Comparison of ENCODE assay signal across 10 cellular contexts in genomic region chr6:96923400-96923799, GRCh38. TPM values are rescaled to one million over a fixed set of nuclear protein-coding genes. Genes with fewer than 3 reads are reported as not detected.
A peak's percentile ranks its signal among the peaks of the same experiment; 100 is the strongest.
DNase-seq lines count a peak whose midpoint lies in the region; ATAC-seq and TF ChIP-seq lines count a peak whose summit lies in the region.
"Had no signal": no experiment of that assay in that cellular context is flagged by ENCODE, and none has a peak within 500 bp of the region (broad histone marks: within the 10 kb centered on the region; RNA-seq: fewer than 3 reads in every experiment).

No MANE protein-coding gene starts in this region.

- no peaks in the 10 kb centered on the region for H3K36me3 ChIP-seq in GM23338 (ENCODE audit: insufficient read depth)
- H3K36me3 ChIP-seq in SU-DHL-6 (ENCODE audit: low read length): 0 out of 2 replicates have a peak, but pooled peaks cover 2% of the 10 kb centered on the region
- no peaks in the 10 kb centered on the region for H3K36me3 ChIP-seq in iPS-15b (ENCODE audit: control insufficient read depth, insufficient read depth, low read length)
- no peaks in the 10 kb centered on the region for H3K36me3 ChIP-seq in skeletal muscle tissue (ENCODE audit: control insufficient read depth in 3 of 3, insufficient read depth in 3 of 3, low read length in 3 of 3)
- H3K36me3 ChIP-seq: HAP-1 had no signal

- peaks cover 11% of the 10 kb centered on the region for H3K27me3 Mint-ChIP-seq in GM23338 (ENCODE audit: insufficient read depth, low read depth, poor library complexity)

- H2AFZ ChIP-seq in GM23338: peak overlapping the region; percentile 99
- H2AFZ ChIP-seq in SU-DHL-6 (ENCODE audit: low read depth, low read length, severe bottlenecking): peak overlapping the region; percentile 94

- H3K27me3 ChIP-seq in GM23338 (ENCODE audit: insufficient read depth) (no peaks in the 10 kb centered on the region), SU-DHL-6 (ENCODE audit: low read length) (no peaks in the 10 kb centered on the region), iPS-15b (ENCODE audit: control insufficient read depth, insufficient read depth, low read length) (peaks cover 7% of the 10 kb centered on the region), skeletal muscle tissue (ENCODE audit: control insufficient read depth in 3 of 3, insufficient read depth in 3 of 3, low read length in 3 of 3) (no peaks in the 10 kb centered on the region)

- no peaks in the 10 kb centered on the region; the same call in 1 of the 2 replicates for H3F3A ChIP-seq in GM23338 (replicated peaks; ENCODE audit: low read depth)
- peaks cover 10% of the 10 kb centered on the region for H3F3A ChIP-seq in SU-DHL-6 (ENCODE audit: insufficient read depth)

- H3K9ac ChIP-seq in SU-DHL-6 (ENCODE audit: low read length): peak overlapping the region; percentile 73
- H3K9ac ChIP-seq in iPS-15b (ENCODE audit: low read depth, low read length): no peak overlapping the region
- peak overlapping the region in 1 of 3 donors; percentile 51 for H3K9ac ChIP-seq in skeletal muscle tissue (ENCODE audit: low read depth in 1 of 3, low read length in 3 of 3)

- no peaks in the 10 kb centered on the region for H3K9me3 ChIP-seq in SU-DHL-6 (ENCODE audit: insufficient read depth, low read length)
- H3K9me3 ChIP-seq in iPS-15b (ENCODE audit: control insufficient read depth, insufficient read depth, low read length): no peaks in the 10 kb centered on the region
- H3K9me3 ChIP-seq in skeletal muscle tissue (ENCODE audit: control insufficient read depth in 3 of 3, low read length in 3 of 3): no peaks in the 10 kb centered on the region
- H3K9me3 ChIP-seq: HAP-1 had no signal

- ATAC-seq in GM23338 (no peak), HG02840 (IDR thresholded peaks at IDR 0.05; ENCODE audit: low FRiP score, unreplicated experiment) (no peak)

- no peaks in the 10 kb centered on the region for H3K9me2 ChIP-seq in GM23338 (ENCODE audit: insufficient read depth)
- no peaks in the 10 kb centered on the region for H3K9me2 ChIP-seq in SU-DHL-6 (replicated peaks; ENCODE audit: insufficient read depth, low read length)

- H3K4me1 ChIP-seq in GM23338 (ENCODE audit: insufficient read depth) (peaks cover 8% of the 10 kb centered on the region), iPS-15b (ENCODE audit: control insufficient read depth, insufficient read depth, low read length) (peaks cover 3% of the 10 kb centered on the region), skeletal muscle tissue (ENCODE audit: control insufficient read depth in 3 of 3, insufficient read depth in 3 of 3, low read length in 3 of 3) (peaks cover 4 to 5% (median 5%) of the 10 kb centered on the region in 3 donors)

- no peak for DNase-seq in GM23338 (ENCODE audit: low spot score)
- DNase-seq in GM03348 (ENCODE audit: low spot score): no peak
- DNase-seq in H4 (ENCODE audit: low spot score): no peak
- DNase-seq: IMR-90 had no signal

- no peaks in the 10 kb centered on the region for H3K36me3 Mint-ChIP-seq in GM23338 (ENCODE audit: low read depth)

- no peaks in the 10 kb centered on the region for H3K79me2 ChIP-seq in GM23338 (replicated peaks; ENCODE audit: insufficient read depth)
- H3K79me2 ChIP-seq in SU-DHL-6 (ENCODE audit: insufficient read depth, low read length): no peaks in the 10 kb centered on the region

- H3K4me3 Mint-ChIP-seq in GM23338: peak overlapping the region; percentile 94

- H3K4me3 ChIP-seq in GM23338 (peak overlapping the region; percentile 92), SU-DHL-6 (ENCODE audit: insufficient read depth, low read length, poor library complexity, severe bottlenecking) (no peak overlapping the region), iPS-15b (ENCODE audit: low read depth, low read length) (peak overlapping the region; percentile 75), skeletal muscle tissue (ENCODE audit: low read length in 3 of 3) (peak overlapping the region in 1 of 3 donors; percentile 98)

- H3K4me2 ChIP-seq in GM23338 (peak overlapping the region; percentile 92), SU-DHL-6 (ENCODE audit: low read depth, low read length, poor library complexity, severe bottlenecking) (peak overlapping the region; percentile 83)

- no peaks in the 10 kb centered on the region for H4K20me1 ChIP-seq in GM23338 (replicated peaks; ENCODE audit: insufficient read depth)
- H4K20me1 ChIP-seq in SU-DHL-6 (ENCODE audit: low read depth, low read length): no peaks in the 10 kb centered on the region

- no peaks in the 10 kb centered on the region for H3K9me3 Mint-ChIP-seq in GM23338

- TF ChIP-seq CTCF in GM23338 (conservative IDR thresholded peaks at IDR 0.05; ENCODE audit: low read depth in 2 of 2): no peak
- no peak for TF ChIP-seq CTCF in SU-DHL-6 (IDR thresholded peaks at IDR 0.05; ENCODE audit: insufficient read depth, low read length, poor library complexity, severe bottlenecking)

- H3K4me1 Mint-ChIP-seq in GM23338: peaks cover 14% of the 10 kb centered on the region

- peak overlapping the region; percentile 86; the same call in 1 of the 2 replicates for H3K27ac ChIP-seq in GM23338 (ENCODE audit: low read depth)
- peak overlapping the region; percentile 72; the same call in 1 of the 2 replicates for H3K27ac ChIP-seq in SU-DHL-6 (ENCODE audit: low read depth, low read length)
- peak overlapping the region; percentile 72 for H3K27ac ChIP-seq in skeletal muscle tissue (ENCODE audit: low read depth, low read length)

- peak overlapping the region; percentile 88; the same call in 1 of the 2 replicates for H3K27ac Mint-ChIP-seq in GM23338

TF ChIP-seq in GM23338, 12 proteins besides CTCF, POLR2A, EP300 and RAD21 (continues in another document):
- TF ChIP-seq CREB1 (CRISPR knock-in tag; IDR thresholded peaks at IDR 0.05; ENCODE audit: low read depth) (no peak), JUNB (IDR thresholded peaks at IDR 0.05; ENCODE audit: unreplicated experiment) (no peak), NANOG (IDR thresholded peaks at IDR 0.05; ENCODE audit: borderline replicate concordance) (no peak), ZNF114 (CRISPR knock-in tag; IDR thresholded peaks at IDR 0.05) (no peak), EZH2phosphoT487 (IDR thresholded peaks at IDR 0.05; ENCODE audit: unreplicated experiment) (no peak), POLR2AphosphoS5 (IDR thresholded peaks at IDR 0.05; ENCODE audit: low read depth) (no peak)

RNA-seq across cellular contexts. Expression of gene KLHL32, which starts 1.1 kb away (rescaled TPM):
- total RNA-seq in GM23338 (2014; rRNA removed; shearing (Covaris generic)): 0.45 and 1.0 TPM in 2 replicates
- polyA plus RNA-seq in GM23338 (2016; fragmentation: Nextera tagmentation; extraction: Ambion mirVana): 0.23 and 0.39 TPM in 2 replicates
- not detected for total RNA-seq in skeletal muscle tissue
- 0.10 and 0.37 TPM in 2 replicates for total RNA-seq in H4 (2014; rRNA removed; shearing (Covaris generic))
- total RNA-seq: IMR-90, RPMI7951 had no signal

RNA-seq across cellular contexts. Expression of gene NDUFAF4, which starts 25.7 kb away (rescaled TPM):
- 35.1 and 59.8 TPM in 2 replicates for total RNA-seq in GM23338 (2014; rRNA removed; shearing (Covaris generic))
- 205 and 233 TPM in 2 replicates for polyA plus RNA-seq in GM23338 (2016; fragmentation: Nextera tagmentation; extraction: Ambion mirVana)
- 12.0 TPM for total RNA-seq in skeletal muscle tissue
- total RNA-seq in H4 (2014; rRNA removed; shearing (Covaris generic)): 43.1 and 69.3 TPM in 2 replicates
